30 cellular contexts compared by ENCODE assay signal in genomic region chr9:93822229-93822628, GRCh38.
"Had no signal": no experiment of that assay in that cellular context is flagged by ENCODE, and none has a peak within 500 bp of the region (broad histone marks: within the 10 kb centered on the region; RNA-seq: fewer than 3 reads in every experiment).

No MANE protein-coding gene starts in this region.

- H3K4me1 ChIP-seq: colonic mucosa, pancreas, vagina had no signal

- H3K4me3 Mint-ChIP-seq: dendritic cell treated with granulocyte-macrophage colony-stimulating factor and Interleukin-4, amounts not matched to agents 40 ng/mL and 50 ng/mL, for 4 days; immature natural killer cell; naive thymus-derived CD8-positive, alpha-beta T cell; stimulated activated naive CD8-positive, alpha-beta T cell treated with anti-CD3 and anti-CD28 coated beads, Interleukin-15, amount 100 ng/mL, for 72 hours had no signal

- H3K27ac Mint-ChIP-seq: dendritic cell treated with granulocyte-macrophage colony-stimulating factor and Interleukin-4, amounts not matched to agents 40 ng/mL and 50 ng/mL, for 4 days; immature natural killer cell; naive thymus-derived CD8-positive, alpha-beta T cell; stimulated activated naive CD8-positive, alpha-beta T cell treated with anti-CD3 and anti-CD28 coated beads, Interleukin-15, amount 100 ng/mL, for 72 hours had no signal

- ATAC-seq: heart right ventricle; left colon; left ventricle myocardium superior; lower lobe of right lung; naive thymus-derived CD8-positive, alpha-beta T cell; pancreas; right lobe of liver; stimulated activated naive CD8-positive, alpha-beta T cell treated with anti-CD3 and anti-CD28 coated beads, Interleukin-15, amount 100 ng/mL, for 72 hours had no signal

- H3K4me3 ChIP-seq: colonic mucosa, esophagus squamous epithelium, heart right ventricle, lower lobe of right lung, pancreas, right lobe of liver, smooth muscle cell, suprapubic skin, transverse colon, vagina had no signal

- H3K27ac ChIP-seq: colonic mucosa, esophagus squamous epithelium, heart right ventricle, lower lobe of right lung, pancreas, right lobe of liver, suprapubic skin, transverse colon, vagina had no signal

- H3K9me3 Mint-ChIP-seq: stimulated activated naive CD8-positive, alpha-beta T cell treated with anti-CD3 and anti-CD28 coated beads, Interleukin-15, amount 100 ng/mL, for 72 hours had no signal

- DNase-seq: colonic mucosa; effector CD8-positive, alpha-beta T cell; esophagus squamous epithelium; foreskin melanocyte; glutamatergic neuron; heart right ventricle; hippocampal formation; immature natural killer cell; islet precursor cell; kidney glomerular epithelial cell; left colon; left ventricle myocardium superior; lower lobe of right lung; naive thymus-derived CD8-positive, alpha-beta T cell; occipital lobe; pancreas; retina; right lobe of liver; stimulated activated CD4-positive, alpha-beta T cell treated with anti-CD3 and anti-CD28 coated beads, Interleukin-12 subunit alpha, Interleukin-12 subunit beta, amount 100 ng/mL, for 4 hours; stimulated activated CD4-positive, alpha-beta T cell treated with anti-CD3 and anti-CD28 coated beads, Interleukin-1b, Interleukin-23, amount 100 ng/mL, for 48 hours; stimulated activated CD4-positive, alpha-beta T cell treated with anti-CD3 and anti-CD28 coated beads, Interleukin-4, amount 100 ng/mL, for 1 hour; stimulated activated CD8-positive, alpha-beta memory T cell treated with anti-CD3 and anti-CD28 coated beads, Interleukin-4, amount 100 ng/mL, for 48 hours; stimulated activated naive CD4-positive, alpha-beta T cell; stimulated activated naive CD8-positive, alpha-beta T cell treated with anti-CD3 and anti-CD28 coated beads, Interleukin-15, amount 100 ng/mL, for 72 hours; transverse colon had no signal

- H3K9me3 ChIP-seq: colonic mucosa, esophagus squamous epithelium, lower lobe of right lung, pancreas, right lobe of liver, suprapubic skin, transverse colon, vagina had no signal

- H3K27me3 ChIP-seq: colonic mucosa, pancreas, vagina had no signal

- H3K36me3 ChIP-seq: colonic mucosa, esophagus squamous epithelium, heart right ventricle, lower lobe of right lung, pancreas, right lobe of liver, suprapubic skin, transverse colon, vagina had no signal

- FAIRE-seq: endothelial cell of umbilical vein, pancreas had no signal

- H3K36me3 Mint-ChIP-seq: immature natural killer cell had no signal

- H3K4me2 ChIP-seq: smooth muscle cell had no signal
